Comparison of ENCODE assay signal across 1 cellular context in the genomic region with DNA sequence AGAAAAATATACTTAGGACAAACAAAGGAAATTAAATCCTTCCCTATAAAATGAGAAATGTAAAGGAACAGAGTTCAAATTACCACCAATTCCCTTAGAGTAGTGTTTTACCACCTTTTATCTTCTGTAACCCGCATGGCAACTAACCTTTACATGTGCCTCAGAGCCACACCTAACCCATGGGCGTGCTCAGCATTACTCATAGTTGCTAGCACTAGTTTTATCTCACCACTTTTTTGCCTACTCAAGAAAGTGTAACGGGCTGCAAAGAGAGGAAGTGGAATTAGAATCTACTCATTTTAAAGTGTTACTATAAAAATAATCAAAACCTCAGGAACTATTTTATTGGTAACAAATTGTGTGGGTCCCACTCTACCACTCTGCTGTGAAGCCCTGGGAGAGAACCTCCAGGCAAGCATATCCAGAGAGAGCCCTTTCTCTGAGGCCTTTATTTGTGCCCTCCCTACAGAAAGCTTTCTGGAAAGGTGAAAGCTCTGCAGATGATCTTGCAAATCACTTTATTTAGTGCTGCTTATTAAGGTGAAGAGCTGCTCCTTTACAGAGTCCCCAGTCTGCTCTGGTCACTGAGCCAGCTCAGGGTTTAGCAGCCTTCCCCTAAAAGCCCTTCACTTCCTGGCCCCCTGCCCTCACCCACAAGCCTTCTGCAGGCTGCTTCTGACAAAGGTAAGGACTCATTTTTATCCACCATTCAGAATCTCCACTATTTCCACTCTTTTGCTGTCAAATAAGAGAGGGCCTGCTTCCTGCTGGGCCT.
TF ChIP-seq lines count a peak whose summit lies in the region.

No MANE protein-coding gene starts in this region.

TF ChIP-seq in SK-N-SH treated with all-trans-retinoic acid at 6 μM for 48 hours, 23 proteins besides CTCF, POLR2A, EP300 and RAD21 (continued from another document):
- TF ChIP-seq, protein P1, sequence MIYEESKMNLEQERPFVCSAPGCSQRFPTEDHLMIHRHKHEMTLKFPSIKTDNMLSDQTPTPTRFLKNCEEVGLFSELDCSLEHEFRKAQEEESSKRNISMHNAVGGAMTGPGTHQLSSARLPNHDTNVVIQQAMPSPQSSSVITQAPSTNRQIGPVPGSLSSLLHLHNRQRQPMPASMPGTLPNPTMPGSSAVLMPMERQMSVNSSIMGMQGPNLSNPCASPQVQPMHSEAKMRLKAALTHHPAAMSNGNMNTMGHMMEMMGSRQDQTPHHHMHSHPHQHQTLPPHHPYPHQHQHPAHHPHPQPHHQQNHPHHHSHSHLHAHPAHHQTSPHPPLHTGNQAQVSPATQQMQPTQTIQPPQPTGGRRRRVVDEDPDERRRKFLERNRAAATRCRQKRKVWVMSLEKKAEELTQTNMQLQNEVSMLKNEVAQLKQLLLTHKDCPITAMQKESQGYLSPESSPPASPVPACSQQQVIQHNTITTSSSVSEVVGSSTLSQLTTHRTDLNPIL (CRISPR knock-in tag; IDR thresholded peaks at IDR 0.05; ENCODE audit: low read depth), result no peak
- TF ChIP-seq, protein P2, sequence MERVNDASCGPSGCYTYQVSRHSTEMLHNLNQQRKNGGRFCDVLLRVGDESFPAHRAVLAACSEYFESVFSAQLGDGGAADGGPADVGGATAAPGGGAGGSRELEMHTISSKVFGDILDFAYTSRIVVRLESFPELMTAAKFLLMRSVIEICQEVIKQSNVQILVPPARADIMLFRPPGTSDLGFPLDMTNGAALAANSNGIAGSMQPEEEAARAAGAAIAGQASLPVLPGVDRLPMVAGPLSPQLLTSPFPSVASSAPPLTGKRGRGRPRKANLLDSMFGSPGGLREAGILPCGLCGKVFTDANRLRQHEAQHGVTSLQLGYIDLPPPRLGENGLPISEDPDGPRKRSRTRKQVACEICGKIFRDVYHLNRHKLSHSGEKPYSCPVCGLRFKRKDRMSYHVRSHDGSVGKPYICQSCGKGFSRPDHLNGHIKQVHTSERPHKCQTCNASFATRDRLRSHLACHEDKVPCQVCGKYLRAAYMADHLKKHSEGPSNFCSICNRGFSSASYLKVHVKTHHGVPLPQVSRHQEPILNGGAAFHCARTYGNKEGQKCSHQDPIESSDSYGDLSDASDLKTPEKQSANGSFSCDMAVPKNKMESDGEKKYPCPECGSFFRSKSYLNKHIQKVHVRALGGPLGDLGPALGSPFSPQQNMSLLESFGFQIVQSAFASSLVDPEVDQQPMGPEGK (CRISPR knock-in tag; IDR thresholded peaks at IDR 0.05; ENCODE audit: borderline replicate concordance), result no peak
- TF ChIP-seq RARB (CRISPR knock-in tag; IDR thresholded peaks at IDR 0.05) (no peak), TCF4 (CRISPR knock-in tag; IDR thresholded peaks at IDR 0.05; ENCODE audit: borderline replicate concordance) (no peak), OSR1 (CRISPR knock-in tag; IDR thresholded peaks at IDR 0.05) (no peak)
- TF ChIP-seq, protein P3, sequence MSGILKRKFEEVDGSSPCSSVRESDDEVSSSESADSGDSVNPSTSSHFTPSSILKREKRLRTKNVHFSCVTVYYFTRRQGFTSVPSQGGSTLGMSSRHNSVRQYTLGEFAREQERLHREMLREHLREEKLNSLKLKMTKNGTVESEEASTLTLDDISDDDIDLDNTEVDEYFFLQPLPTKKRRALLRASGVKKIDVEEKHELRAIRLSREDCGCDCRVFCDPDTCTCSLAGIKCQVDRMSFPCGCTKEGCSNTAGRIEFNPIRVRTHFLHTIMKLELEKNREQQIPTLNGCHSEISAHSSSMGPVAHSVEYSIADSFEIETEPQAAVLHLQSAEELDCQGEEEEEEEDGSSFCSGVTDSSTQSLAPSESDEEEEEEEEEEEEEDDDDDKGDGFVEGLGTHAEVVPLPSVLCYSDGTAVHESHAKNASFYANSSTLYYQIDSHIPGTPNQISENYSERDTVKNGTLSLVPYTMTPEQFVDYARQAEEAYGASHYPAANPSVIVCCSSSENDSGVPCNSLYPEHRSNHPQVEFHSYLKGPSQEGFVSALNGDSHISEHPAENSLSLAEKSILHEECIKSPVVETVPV (CRISPR knock-in tag; IDR thresholded peaks at IDR 0.05), result no peak
